Comparison of ENCODE assay signal across 29 cellular contexts in the genomic region with DNA sequence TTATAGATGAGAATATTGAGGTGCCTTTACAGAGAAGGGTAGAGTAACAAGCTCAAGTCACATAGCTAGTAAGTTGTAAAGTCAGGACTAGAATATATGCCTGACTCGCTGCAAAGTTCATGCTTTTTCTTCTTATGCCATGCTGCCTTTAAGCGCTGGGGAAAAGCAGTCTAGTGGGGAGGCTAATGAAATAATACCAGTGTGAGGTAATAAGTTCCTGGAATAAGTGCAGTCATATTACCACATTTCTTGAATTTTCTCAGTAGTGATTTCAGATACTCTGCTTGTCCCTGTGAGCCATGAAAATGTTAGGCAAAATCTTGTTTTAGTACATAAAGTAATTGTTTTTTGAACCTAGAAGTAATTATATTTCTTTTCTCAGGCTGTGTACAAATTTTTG.
"Had no signal": no experiment of that assay in that cellular context is flagged by ENCODE, and none has a peak within 500 bp of the region (broad histone marks: within the 10 kb centered on the region; RNA-seq: fewer than 3 reads in every experiment).

No MANE protein-coding gene starts in this region.

- H3K4me3 Mint-ChIP-seq: dendritic cell treated with granulocyte-macrophage colony-stimulating factor and Interleukin-4, amounts not matched to agents 40 ng/mL and 50 ng/mL, for 4 days; effector memory CD8-positive, alpha-beta T cell; endodermal cell had no signal

- H3K27ac ChIP-seq: colonic mucosa, coronary artery, dorsolateral prefrontal cortex, epithelial cell of prostate, esophagus muscularis mucosa, esophagus squamous epithelium, foreskin keratinocyte, gastrocnemius medialis, gastroesophageal sphincter, heart left ventricle, heart right ventricle had no signal

- FAIRE-seq: colon, endometrium, endothelial cell of umbilical vein, frontal cortex had no signal

- H3K9me3 ChIP-seq: colonic mucosa, esophagus muscularis mucosa, esophagus squamous epithelium, gastrocnemius medialis, gastroesophageal sphincter, heart right ventricle had no signal

- H3K9me3 Mint-ChIP-seq: dendritic cell treated with granulocyte-macrophage colony-stimulating factor and Interleukin-4, amounts not matched to agents 40 ng/mL and 50 ng/mL, for 4 days; effector memory CD8-positive, alpha-beta T cell had no signal

- H3K36me3 ChIP-seq: colonic mucosa, esophagus muscularis mucosa, esophagus squamous epithelium, gastrocnemius medialis, gastroesophageal sphincter, heart left ventricle, heart right ventricle had no signal

- H3K27ac Mint-ChIP-seq: dendritic cell treated with granulocyte-macrophage colony-stimulating factor and Interleukin-4, amounts not matched to agents 40 ng/mL and 50 ng/mL, for 4 days; effector memory CD8-positive, alpha-beta T cell; endodermal cell had no signal

- DNase-seq: colonic mucosa; cortex of kidney; dermis blood vessel endothelial cell; dorsolateral prefrontal cortex; effector CD4-positive, alpha-beta T cell; effector CD8-positive, alpha-beta T cell; effector memory CD4-positive, alpha-beta T cell; effector memory CD8-positive, alpha-beta T cell; endodermal cell; erythroblast; esophagus squamous epithelium; foreskin fibroblast; foreskin keratinocyte; foreskin melanocyte; gastrocnemius medialis; glutamatergic neuron; head of caudate nucleus; heart left ventricle; heart right ventricle had no signal

- H3K27me3 ChIP-seq: colonic mucosa, dorsolateral prefrontal cortex, esophagus squamous epithelium, gastrocnemius medialis, gastroesophageal sphincter had no signal

- ATAC-seq: effector memory CD8-positive, alpha-beta T cell; esophagus mucosa; foreskin keratinocyte; gastrocnemius medialis; gastroesophageal sphincter; heart left ventricle; heart right ventricle had no signal

- H3K4me1 ChIP-seq: colonic mucosa, esophagus muscularis mucosa, esophagus squamous epithelium, foreskin keratinocyte, gastrocnemius medialis, gastroesophageal sphincter, heart left ventricle, heart right ventricle had no signal

- H3K4me3 ChIP-seq: colonic mucosa, coronary artery, dorsolateral prefrontal cortex, esophagus muscularis mucosa, esophagus squamous epithelium, gastrocnemius medialis, gastroesophageal sphincter, heart left ventricle, heart right ventricle had no signal
